8 cellular contexts compared by ENCODE assay signal in genomic region chr5:154189256-154189818, GRCh38. TPM values are rescaled to one million over a fixed set of nuclear protein-coding genes. Genes with fewer than 3 reads are reported as not detected.
A peak's percentile ranks its signal among the peaks of the same experiment; 100 is the strongest.
DNase-seq lines count a peak whose midpoint lies in the region; ATAC-seq and TF ChIP-seq lines count a peak whose summit lies in the region.

No MANE protein-coding gene starts in this region.

- H3K4me1 ChIP-seq in mononuclear cell (ENCODE audit: insufficient read depth, low read length): peaks cover 33% of the 10 kb centered on the region

- peak; percentile 15 for ATAC-seq in GM18909 (IDR thresholded peaks at IDR 0.05; ENCODE audit: poor library complexity, unreplicated experiment)

- H3K27me3 ChIP-seq in AG04450 (ENCODE audit: control insufficient read depth, insufficient read depth, low read length) (no peaks in the 10 kb centered on the region), mononuclear cell (ENCODE audit: insufficient read depth, low read length) (peaks cover 5% of the 10 kb centered on the region)

- POLR2A ChIA-PET in AG04450 (lab: Yijun Ruan, JAX): interaction anchor here (1.4 to 2.1 kb wide), 4 partner anchors 88 to 216 kb away, joined by 6 to 18 read pairs (median 10); partner anchors contain the start of genes FAM114A2 and MFAP3

- H3K4me3 ChIP-seq in AG04450 (ENCODE audit: low read depth, low read length) (peak overlapping the region; percentile 79), choroid plexus epithelial cell (ENCODE audit: low read depth, low read length) (peak overlapping the region; percentile 88), mononuclear cell (ENCODE audit: low read length) (peak overlapping the region; percentile 82)

- no peaks in the 10 kb centered on the region; the same call in 1 of the 2 replicates for H3K9me3 ChIP-seq in AG04450 (ENCODE audit: control insufficient read depth, insufficient read depth, low read length)
- no peaks in the 10 kb centered on the region for H3K9me3 ChIP-seq in mononuclear cell (ENCODE audit: low read depth, low read length)

- DNase-seq in AG04450 (ENCODE audit: low read depth, low spot score): no peak
- peak; percentile 4 for DNase-seq in HT-29 (ENCODE audit: low spot score)
- DNase-seq in choroid plexus epithelial cell (ENCODE audit: low read depth): peak; percentile 23
- no peak for DNase-seq in NCI-H2081 treated with DMSO at 0.1 percent for 48 hours (lab: John Stamatoyannopoulos, UW)
- DNase-seq in SHP77 treated with DMSO at 0.1 percent for 48 hours (lab: John Stamatoyannopoulos, UW): no peak
- DNase-seq in NCI-H187 treated with DMSO at 0.1 percent for 48 hours (lab: John Stamatoyannopoulos, UW): no peak

- H3K27ac ChIP-seq in AG04450 (ENCODE audit: low read depth, low read length): no peak overlapping the region

- CTCF ChIA-PET in AG04450 (lab: Charles Lee): interaction anchor here (0.7 to 7.6 kb wide), 13 partner anchors 8 to 279 kb away, joined by 3 to 98 read pairs (median 3); no protein-coding TSS in a partner anchor

- TF ChIP-seq CTCF in AG04450 (IDR thresholded peaks at IDR 0.05; ENCODE audit: low read depth, low read length) (no peak), choroid plexus epithelial cell (conservative IDR thresholded peaks at IDR 0.05; ENCODE audit: low read depth, low read length) (no peak)

RNA-seq across cellular contexts. Expression of gene GALNT10, which starts 1.2 kb away (rescaled TPM):
- 93.1 and 109 TPM in 2 replicates for polyA plus RNA-seq in AG04450 (2011; rRNA removed)
- polyA minus RNA-seq in AG04450 (2011; rRNA and poly(A)+ RNA removed): 158 and 224 TPM in 2 replicates
- 6.4 and 8.0 TPM in 2 replicates for total RNA-seq in HT-29 (2014; rRNA removed; shearing (Covaris generic))
- total RNA-seq in mononuclear cell: 17.7 TPM

Comparison
In these comparisons a context has a peak if more than half of its experiments do, and no peak if none do; other contexts are left out.
1. DNase-seq: peak in HT-29 (single experiment) and choroid plexus epithelial cell (single experiment); none in AG04450 (single experiment), NCI-H2081 treated with DMSO at 0.1 percent for 48 hours (single experiment), SHP77 treated with DMSO at 0.1 percent for 48 hours (single experiment) and NCI-H187 treated with DMSO at 0.1 percent for 48 hours (single experiment).
2. Peak in every context shown above with its lines, with median percentiles within 50 percentile points of each other: H3K4me3 ChIP-seq.